24 cellular contexts compared by ENCODE assay signal in the genomic region with DNA sequence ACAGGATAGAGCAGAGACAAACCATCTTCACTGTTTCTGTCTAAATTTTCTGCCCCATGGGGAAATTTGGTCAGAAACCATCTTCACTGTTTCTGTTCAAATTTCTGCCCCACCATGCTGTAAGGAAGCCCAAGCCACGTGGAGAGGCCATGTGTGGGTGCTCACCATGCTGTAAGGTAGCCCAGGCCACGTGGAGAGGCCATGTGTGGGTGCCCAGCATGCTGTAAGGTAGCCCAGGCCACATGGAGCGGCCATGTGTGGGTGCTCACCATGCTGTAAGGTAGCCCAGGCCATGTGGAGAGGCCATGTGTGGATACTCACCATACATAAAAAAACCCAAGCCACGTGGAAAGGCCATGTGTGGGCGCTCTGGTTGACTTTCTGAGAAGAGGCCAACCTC.
"Had no signal": no experiment of that assay in that cellular context is flagged by ENCODE, and none has a peak within 500 bp of the region (broad histone marks: within the 10 kb centered on the region; RNA-seq: fewer than 3 reads in every experiment).

No MANE protein-coding gene starts in this region.

- H3K36me3 ChIP-seq: colonic mucosa, esophagus squamous epithelium, gastrocnemius medialis, heart right ventricle, left lung, lower lobe of right lung had no signal

- H3K4me3 Mint-ChIP-seq: dendritic cell treated with granulocyte-macrophage colony-stimulating factor and Interleukin-4, amounts not matched to agents 40 ng/mL and 50 ng/mL, for 4 days; mesothelial cell of epicardium had no signal

- H3K27ac ChIP-seq: colonic mucosa, epithelial cell of prostate, esophagus squamous epithelium, gastrocnemius medialis, heart right ventricle, left lung, lower lobe of right lung had no signal

- H3K4me1 ChIP-seq: colonic mucosa, esophagus squamous epithelium, gastrocnemius medialis, heart right ventricle, left lung, lower lobe of right lung had no signal

- FAIRE-seq: islet of Langerhans, keratinocyte had no signal

- H3K27ac Mint-ChIP-seq: dendritic cell treated with granulocyte-macrophage colony-stimulating factor and Interleukin-4, amounts not matched to agents 40 ng/mL and 50 ng/mL, for 4 days; mesothelial cell of epicardium had no signal

- ATAC-seq: esophagus mucosa, gastrocnemius medialis, heart right ventricle, left cardiac atrium, left lung, left ventricle myocardium superior, mucosa of descending colon had no signal

- H3K4me3 ChIP-seq: colonic mucosa, esophagus squamous epithelium, gastrocnemius medialis, heart right ventricle, left lung, lower lobe of right lung, mucosa of descending colon had no signal

- H3K9me3 ChIP-seq: colonic mucosa, gastrocnemius medialis had no signal

- H3K27me3 ChIP-seq: colonic mucosa, gastrocnemius medialis, left lung had no signal

- DNase-seq: colonic mucosa; cortex of kidney; effector memory CD4-positive, alpha-beta T cell; erythroblast; esophagus squamous epithelium; foreskin fibroblast; foreskin melanocyte; gastrocnemius medialis; glutamatergic neuron; head of caudate nucleus; heart right ventricle; hippocampal formation; left cardiac atrium; left lung; left ventricle myocardium superior; lower lobe of right lung; mesenchymal stem cell; mucosa of descending colon had no signal

- H3K27me3 Mint-ChIP-seq: dendritic cell treated with granulocyte-macrophage colony-stimulating factor and Interleukin-4, amounts not matched to agents 40 ng/mL and 50 ng/mL, for 4 days had no signal
